In genomic region chr2:237026981-237027711, GRCh38 we compare ENCODE assay signal across 8 cellular contexts. TPM values are rescaled to one million over a fixed set of nuclear protein-coding genes. Genes with fewer than 3 reads are reported as not detected.
DNase-seq lines count a peak whose midpoint lies in the region; ATAC-seq, FAIRE-seq and TF ChIP-seq lines count a peak whose summit lies in the region.

No MANE protein-coding gene starts in this region.

- H3K27me3 Mint-ChIP-seq in Calu3 (ENCODE audit: unreplicated experiment) (no peaks in the 10 kb centered on the region), osteocyte (ENCODE audit: unreplicated experiment) (peaks cover 2% of the 10 kb centered on the region)
- H3K27me3 Mint-ChIP-seq in activated T-cell treated with anti-CD3 and anti-CD28 coated beads, Interleukin-2, amount 50 U/mL, for 72 hours (ENCODE audit: low read depth), result peaks cover under 1% of the 10 kb centered on the region

- DNase-seq in Calu3, result peak; percentile 83
- peak; percentile 58 for DNase-seq in HPDE6-E6E7 (ENCODE audit: extremely low spot score)
- peak; percentile 55 to 67 for DNase-seq in NOMO-1 (lab: John Stamatoyannopoulos, UW; ENCODE audit: unreplicated experiment in 2 of 2)
- DNase-seq in activated T-cell treated with anti-CD3 and anti-CD28 coated beads, Interleukin-2, amount 50 U/mL, for 72 hours, result peak; percentile 26 to 31
- DNase-seq in frontal cortex (ENCODE audit: low spot score in 2 of 2), result peak; percentile 6 to 48
- DNase-seq in osteocyte (ENCODE audit: extremely low spot score, unreplicated experiment), result peak; percentile 89

- H3K4me3 Mint-ChIP-seq in Calu3 (ENCODE audit: low read depth, unreplicated experiment) (no peak overlapping the region), osteocyte (ENCODE audit: unreplicated experiment) (no peak overlapping the region)
- H3K4me3 Mint-ChIP-seq in activated T-cell treated with anti-CD3 and anti-CD28 coated beads, Interleukin-2, amount 50 U/mL, for 72 hours, result no peak overlapping the region

- intact Hi-C loops in Calu3 (cut with micrococcal nuclease; ENCODE audit: unreplicated experiment), result loop anchor here (1.0 to 10.0 kb wide), 6 partner anchors 102 to 674 kb away; partner anchors contain the start of gene ACKR3

- H3K36me3 Mint-ChIP-seq in Calu3 (ENCODE audit: insufficient read depth, unreplicated experiment) (no peaks in the 10 kb centered on the region), osteocyte (ENCODE audit: unreplicated experiment) (no peaks in the 10 kb centered on the region)
- no peaks in the 10 kb centered on the region for H3K36me3 Mint-ChIP-seq in activated T-cell treated with anti-CD3 and anti-CD28 coated beads, Interleukin-2, amount 50 U/mL, for 72 hours (ENCODE audit: insufficient read depth in 2 of 2)

- BruUV-seq in Calu3 (replicated peaks; lab: Mats Ljungman, UMichigan), result no TSS peak

- TF ChIP-seq CTCF in Calu3 (IDR thresholded peaks at IDR 0.05; ENCODE audit: unreplicated experiment) (peak; percentile 95), osteocyte (IDR thresholded peaks at IDR 0.05) (peak; percentile 91)

- no peak for ATAC-seq in activated T-cell treated with anti-CD3 and anti-CD28 coated beads, Interleukin-2, amount 50 U/mL, for 72 hours (replicated peaks in 1 of 2)
- ATAC-seq in HG02610 (IDR thresholded peaks at IDR 0.05; ENCODE audit: unreplicated experiment), result no peak
- ATAC-seq in GM19395 (IDR thresholded peaks at IDR 0.05; ENCODE audit: unreplicated experiment), result no peak

- H3K9me3 Mint-ChIP-seq in Calu3 (ENCODE audit: low read depth, unreplicated experiment) (no peaks in the 10 kb centered on the region), osteocyte (ENCODE audit: unreplicated experiment) (no peaks in the 10 kb centered on the region)
- H3K9me3 Mint-ChIP-seq in activated T-cell treated with anti-CD3 and anti-CD28 coated beads, Interleukin-2, amount 50 U/mL, for 72 hours, result no peaks in the 10 kb centered on the region

- FAIRE-seq in frontal cortex (lab: Jason Lieb, UNC), result no peak

- CTCF ChIA-PET in Calu3 (lab: Charles Lee), result interaction anchor here (0.6 to 1.4 kb wide), 6 partner anchors 34 to 514 kb away, joined by 3 to 12 read pairs (median 4); partner anchors contain the start of gene ACKR3

- no peak overlapping the region for H3K27ac Mint-ChIP-seq in Calu3 (ENCODE audit: unreplicated experiment)
- H3K27ac Mint-ChIP-seq in activated T-cell treated with anti-CD3 and anti-CD28 coated beads, Interleukin-2, amount 50 U/mL, for 72 hours, result no peak overlapping the region
- no peak overlapping the region for H3K27ac Mint-ChIP-seq in osteocyte (ENCODE audit: unreplicated experiment)

- H3K4me1 Mint-ChIP-seq in Calu3 (ENCODE audit: low read depth, unreplicated experiment), result no peaks in the 10 kb centered on the region
- H3K4me1 Mint-ChIP-seq in activated T-cell treated with anti-CD3 and anti-CD28 coated beads, Interleukin-2, amount 50 U/mL, for 72 hours (ENCODE audit: low read depth), result no peaks in the 10 kb centered on the region
- no peaks in the 10 kb centered on the region for H3K4me1 Mint-ChIP-seq in osteocyte (ENCODE audit: unreplicated experiment)

RNA-seq across cellular contexts. Expression of gene COPS8, which starts 58.5 kb away (rescaled TPM):
- total RNA-seq in Calu3 (2022), result 49.9 and 54.5 TPM in 2 replicates
- total RNA-seq in activated T-cell treated with anti-CD3 and anti-CD28 coated beads, Interleukin-2, amount 50 U/mL, for 72 hours, result 10 to 100 TPM; 37.3 to 48.4 TPM
- total RNA-seq in frontal cortex, result 148 TPM
- total RNA-seq in osteocyte, result 104 and 107 TPM in 2 replicates

Comparison
In these comparisons a context has a peak if more than half of its experiments do, and no peak if none do; other contexts are left out.
1. DNase-seq: peak in every context shown above with its lines; median percentile 89 in osteocyte; 83 in Calu3; 61 in NOMO-1; 58 in HPDE6-E6E7; 28 in activated T-cell treated with anti-CD3 and anti-CD28 coated beads, Interleukin-2, amount 50 U/mL, for 72 hours; 27 in frontal cortex.